Comparison of ENCODE assay signal across 8 cellular contexts in genomic region chr12:49776413-49776812, GRCh38. TPM values are rescaled to one million over a fixed set of nuclear protein-coding genes. Genes with fewer than 3 reads are reported as not detected.
A peak's percentile ranks its signal among the peaks of the same experiment; 100 is the strongest.
DNase-seq lines count a peak whose midpoint lies in the region; ATAC-seq and TF ChIP-seq lines count a peak whose summit lies in the region.

No MANE protein-coding gene starts in this region.

- H3K36me3 ChIP-seq in HCT116 (ENCODE audit: control insufficient read depth in 1 of 2, insufficient read depth in 2 of 2, low read length in 2 of 2): no peaks in the 10 kb centered on the region

- no peaks in the 10 kb centered on the region for H3K9me2 ChIP-seq in HCT116 (ENCODE audit: insufficient read depth)

- H3K4me2 ChIP-seq in HCT116 (ENCODE audit: low read length): peak overlapping the region; percentile 31; the same call in 1 of the 2 replicates

- H3K4me1 ChIP-seq in HCT116 (ENCODE audit: control insufficient read depth in 1 of 2, insufficient read depth in 2 of 2, low read length in 2 of 2): peaks cover 0 to 9% of the 10 kb centered on the region in 2 experiments; a peak in 3 of 4 replicates

- H3K27ac ChIP-seq in HCT116 (ENCODE audit: low read depth, low read length): no peak overlapping the region

- TF ChIP-seq RAD21 in HCT116 (IDR thresholded peaks at IDR 0.05; ENCODE audit: low read depth): peak; percentile 95

- POLR2A ChIA-PET in HCT116 (lab: Charles Lee): interaction anchor here (1.0 kb wide), 1 partner anchor 10 kb away, joined by 4 read pairs; no protein-coding TSS in a partner anchor

- TF ChIP-seq CTCF in HCT116 (IDR thresholded peaks at IDR 0.05 in 2 of 3, conservative IDR thresholded peaks at IDR 0.05 in 1 of 3; ENCODE audit: borderline replicate concordance in 1 of 3, insufficient read depth in 1 of 3, low read depth in 2 of 3, low read length in 2 of 3): peak; percentile 79 to 93 (median 80)

- peaks cover 4% of the 10 kb centered on the region; the same call in 1 of the 2 replicates for H3K27me3 ChIP-seq in HCT116 (ENCODE audit: insufficient read depth, low read length)

- intact Hi-C loops in HCT116 (cut with micrococcal nuclease): loop anchor here (1.0 to 10.0 kb wide), 5 partner anchors 63 to 408 kb away; partner anchors contain the start of gene AQP5

- RAD21 ChIA-PET in HCT116 (lab: Charles Lee; ENCODE audit: low non-redundant PET in 1 of 2, low total read pairs in 2 of 2, uncharacterized antibody in 2 of 2, unreplicated experiment in 2 of 2): no interaction called here

- H2AFZ ChIP-seq in HCT116 (ENCODE audit: low read depth, low read length, poor library complexity, severe bottlenecking): peak overlapping the region; percentile 82

- H3K9ac ChIP-seq in HCT116 (ENCODE audit: low read length): no peak overlapping the region

- DNase-seq in COLO829 (ENCODE audit: low spot score): peak; percentile 69
- DNase-seq in HCT116 (ENCODE audit: low read depth, low spot score): peak; percentile 72
- peak; percentile 89 for DNase-seq in NCI-H460 (ENCODE audit: extremely low read depth, low read depth)
- DNase-seq in activated CD4-positive, alpha-beta T cell treated with anti-CD3 and anti-CD28 coated beads, Interleukin-2, amount 50 U/mL, for 24 hours (ENCODE audit: low read depth in 1 of 2, low spot score in 1 of 2): peak; percentile 19 to 39
- DNase-seq in ecto neural progenitor cell (ENCODE audit: low spot score): peak; percentile 83
- DNase-seq in medulla oblongata (ENCODE audit: extremely low spot score): peak; percentile 86
- peak; percentile 34 for DNase-seq in stimulated activated CD8-positive, alpha-beta memory T cell treated with anti-CD3 and anti-CD28 coated beads, Interleukin-4, amount 100 ng/mL, for 24 hours (ENCODE audit: low read depth)

- no peak overlapping the region for H3K4me3 ChIP-seq in HCT116 (replicated peaks in 1 of 2; ENCODE audit: low read depth in 1 of 2, low read length in 2 of 2)

- H3K79me2 ChIP-seq in HCT116 (ENCODE audit: insufficient read depth, low read length): no peaks in the 10 kb centered on the region

- no peaks in the 10 kb centered on the region for H4K20me1 ChIP-seq in HCT116 (ENCODE audit: insufficient read depth)

- CTCF ChIA-PET in HCT116 (lab: Charles Lee): interaction anchor here (2.1 kb wide), 1 partner anchor 91 kb away, joined by 7 read pairs; no protein-coding TSS in a partner anchor

- no peaks in the 10 kb centered on the region for H3K9me3 ChIP-seq in HCT116 (ENCODE audit: control insufficient read depth in 1 of 2, insufficient read depth in 1 of 2, low read depth in 1 of 2, low read length in 2 of 2)

- BruUV-seq in HCT116 (replicated peaks; lab: Mats Ljungman, UMichigan): no TSS peak

- peak; percentile 91 for ATAC-seq in HCT116
- no peak for ATAC-seq in GM18511 (IDR thresholded peaks at IDR 0.05; ENCODE audit: unreplicated experiment)

- TF ChIP-seq POLR2A in HCT116 (IDR thresholded peaks at IDR 0.05; ENCODE audit: borderline replicate concordance, extremely low read depth, insufficient read depth, insufficient read length): no peak

TF ChIP-seq in HCT116, 20 proteins besides CTCF, POLR2A, EP300 and RAD21:
- TF ChIP-seq, protein P1, sequence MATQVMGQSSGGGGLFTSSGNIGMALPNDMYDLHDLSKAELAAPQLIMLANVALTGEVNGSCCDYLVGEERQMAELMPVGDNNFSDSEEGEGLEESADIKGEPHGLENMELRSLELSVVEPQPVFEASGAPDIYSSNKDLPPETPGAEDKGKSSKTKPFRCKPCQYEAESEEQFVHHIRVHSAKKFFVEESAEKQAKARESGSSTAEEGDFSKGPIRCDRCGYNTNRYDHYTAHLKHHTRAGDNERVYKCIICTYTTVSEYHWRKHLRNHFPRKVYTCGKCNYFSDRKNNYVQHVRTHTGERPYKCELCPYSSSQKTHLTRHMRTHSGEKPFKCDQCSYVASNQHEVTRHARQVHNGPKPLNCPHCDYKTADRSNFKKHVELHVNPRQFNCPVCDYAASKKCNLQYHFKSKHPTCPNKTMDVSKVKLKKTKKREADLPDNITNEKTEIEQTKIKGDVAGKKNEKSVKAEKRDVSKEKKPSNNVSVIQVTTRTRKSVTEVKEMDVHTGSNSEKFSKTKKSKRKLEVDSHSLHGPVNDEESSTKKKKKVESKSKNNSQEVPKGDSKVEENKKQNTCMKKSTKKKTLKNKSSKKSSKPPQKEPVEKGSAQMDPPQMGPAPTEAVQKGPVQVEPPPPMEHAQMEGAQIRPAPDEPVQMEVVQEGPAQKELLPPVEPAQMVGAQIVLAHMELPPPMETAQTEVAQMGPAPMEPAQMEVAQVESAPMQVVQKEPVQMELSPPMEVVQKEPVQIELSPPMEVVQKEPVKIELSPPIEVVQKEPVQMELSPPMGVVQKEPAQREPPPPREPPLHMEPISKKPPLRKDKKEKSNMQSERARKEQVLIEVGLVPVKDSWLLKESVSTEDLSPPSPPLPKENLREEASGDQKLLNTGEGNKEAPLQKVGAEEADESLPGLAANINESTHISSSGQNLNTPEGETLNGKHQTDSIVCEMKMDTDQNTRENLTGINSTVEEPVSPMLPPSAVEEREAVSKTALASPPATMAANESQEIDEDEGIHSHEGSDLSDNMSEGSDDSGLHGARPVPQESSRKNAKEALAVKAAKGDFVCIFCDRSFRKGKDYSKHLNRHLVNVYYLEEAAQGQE (IDR thresholded peaks at IDR 0.05; ENCODE audit: low read depth): no peak
- no peak for TF ChIP-seq ELF1 (IDR thresholded peaks at IDR 0.05; ENCODE audit: borderline replicate concordance, low read depth)
- peak; percentile 85 for TF ChIP-seq CEBPB (IDR thresholded peaks at IDR 0.05; ENCODE audit: low read depth)

RNA-seq across cellular contexts. Expression of gene TMBIM6, which starts 35.1 kb away (rescaled TPM):
- total RNA-seq in HCT116 (2021; ENCODE audit: unreplicated experiment): 510 TPM
- polyA plus RNA-seq in HCT116 (2012): 410 and 465 TPM in 2 replicates
- total RNA-seq in NCI-H460 (2014; rRNA removed; shearing (Covaris generic)): 642 and 659 TPM in 2 replicates
- polyA plus RNA-seq in NCI-H460 (2014; cell fraction: nucleus; rRNA removed): 304 and 324 TPM in 2 replicates

RNA-seq across cellular contexts. Expression of gene NCKAP5L, which starts 51.8 kb away (rescaled TPM):
- 12.1 TPM for total RNA-seq in HCT116 (2021; ENCODE audit: unreplicated experiment)
- polyA plus RNA-seq in HCT116 (2012): 5.1 and 6.6 TPM in 2 replicates
- 7.2 and 7.5 TPM in 2 replicates for total RNA-seq in NCI-H460 (2014; rRNA removed; shearing (Covaris generic))
- 3.4 and 5.4 TPM in 2 replicates for polyA plus RNA-seq in NCI-H460 (2014; cell fraction: nucleus; rRNA removed)

Comparison
In these comparisons a context has a peak if more than half of its experiments do, and no peak if none do; other contexts are left out.
1. DNase-seq: peak in every context shown above with its lines; median percentile 89 in NCI-H460; 86 in medulla oblongata; 83 in ecto neural progenitor cell; 72 in HCT116; 69 in COLO829; 34 in stimulated activated CD8-positive, alpha-beta memory T cell treated with anti-CD3 and anti-CD28 coated beads, Interleukin-4, amount 100 ng/mL, for 24 hours; 29 in activated CD4-positive, alpha-beta T cell treated with anti-CD3 and anti-CD28 coated beads, Interleukin-2, amount 50 U/mL, for 24 hours.